1 cellular context compared by ENCODE assay signal in genomic region chr4:154424810-154425484, GRCh38.
TF ChIP-seq lines count a peak whose summit lies in the region.

No MANE protein-coding gene starts in this region.

TF ChIP-seq in K562, 482 proteins besides CTCF, POLR2A, EP300 and RAD21 (continued from another document):
- TF ChIP-seq ZMIZ1 (IDR thresholded peaks at IDR 0.05; ENCODE audit: low read depth in 2 of 2, low read length in 2 of 2) (no peak), MCM3 (IDR thresholded peaks at IDR 0.05) (no peak), HINFP (tag; conservative IDR thresholded peaks at IDR 0.05; ENCODE audit: low read depth) (no peak), ATF4 (CRISPR knock-in tag; IDR thresholded peaks at IDR 0.05) (no peak), EP400 (IDR thresholded peaks at IDR 0.05) (no peak), ZNF175 (CRISPR knock-in tag; IDR thresholded peaks at IDR 0.05; ENCODE audit: low read depth) (no peak), TRIM25 (IDR thresholded peaks at IDR 0.05; ENCODE audit: borderline replicate concordance) (no peak), TEAD4 (IDR thresholded peaks at IDR 0.05; ENCODE audit: low read length) (peak; percentile 49; the same call in 1 of the 2 replicates), TEAD4 (CRISPR knock-in tag; IDR thresholded peaks at IDR 0.05; ENCODE audit: borderline replicate concordance) (no peak), TAL1 (IDR thresholded peaks at IDR 0.05) (peak; percentile 36; the same call in 1 of the 2 replicates), BCLAF1 (IDR thresholded peaks at IDR 0.05; ENCODE audit: borderline replicate concordance in 1 of 2, control insufficient read depth in 1 of 2, low read depth in 2 of 2, low read length in 1 of 2) (no peak), ZNF274 (IDR thresholded peaks at IDR 0.05; ENCODE audit: borderline replicate concordance, low read depth, low read length) (no peak), CBFA2T2 (conservative IDR thresholded peaks at IDR 0.05) (peak; percentile 54), BACH1 (tag; IDR thresholded peaks at IDR 0.05) (no peak), ZNF324 (CRISPR knock-in tag; IDR thresholded peaks at IDR 0.05) (no peak), TAF1 (IDR thresholded peaks at IDR 0.05; ENCODE audit: control insufficient read depth, extremely low read depth, insufficient read depth, low read length, severe bottlenecking) (no peak), PHTF2 (CRISPR knock-in tag; IDR thresholded peaks at IDR 0.05) (no peak), TCFL5 (CRISPR knock-in tag; conservative IDR thresholded peaks at IDR 0.05) (no peak), XRCC3 (IDR thresholded peaks at IDR 0.05) (no peak), CBFA2T3 (IDR thresholded peaks at IDR 0.05) (peak; percentile 70), JUNB (CRISPR knock-in tag; conservative IDR thresholded peaks at IDR 0.05) (no peak), FOXA3 (CRISPR knock-in tag; conservative IDR thresholded peaks at IDR 0.05 in 1 of 2, IDR thresholded peaks at IDR 0.05 in 1 of 2) (no peak), ZNF280B (CRISPR knock-in tag; IDR thresholded peaks at IDR 0.05) (no peak), PHB (CRISPR knock-in tag; IDR thresholded peaks at IDR 0.05) (no peak), BRF2 (IDR thresholded peaks at IDR 0.05; ENCODE audit: borderline replicate concordance, insufficient read depth, insufficient read length) (no peak), IFI16 (CRISPR knock-in tag; IDR thresholded peaks at IDR 0.05) (no peak)
